Comparison of ENCODE assay signal across 26 cellular contexts in the genomic region with DNA sequence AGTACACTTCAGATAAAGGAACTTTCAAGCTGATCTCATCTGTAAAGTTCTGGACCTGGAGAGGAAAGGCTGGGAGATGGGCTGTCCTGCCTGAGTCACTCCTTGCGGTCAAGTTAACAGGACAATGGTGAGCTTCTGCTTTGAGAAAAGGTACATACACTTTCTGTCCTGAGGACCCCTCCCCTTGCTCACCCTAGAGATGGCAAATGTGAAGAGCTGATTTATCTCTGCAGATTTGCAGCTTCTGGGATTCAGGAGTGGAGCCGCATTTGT.
A peak's percentile ranks its signal among the peaks of the same experiment; 100 is the strongest.
DNase-seq lines count a peak whose midpoint lies in the region; ATAC-seq and TF ChIP-seq lines count a peak whose summit lies in the region.
"Had no signal": no experiment of that assay in that cellular context is flagged by ENCODE, and none has a peak within 500 bp of the region (broad histone marks: within the 10 kb centered on the region; RNA-seq: fewer than 3 reads in every experiment).

No MANE protein-coding gene starts in this region.

- intact Hi-C loops in natural killer cell (cut with micrococcal nuclease) (no loop called here), left ventricle myocardium superior (cut with micrococcal nuclease) (no loop called here), Right ventricle myocardium inferior (cut with DNase I) (no loop called here)

- WGBS in mesenchymal stem cell: 85% methylated on average over 2 of the region's 2 CpGs
- 96 to 100% methylated on average over 1 to 2 of the region's 2 CpGs for WGBS in endodermal cell (ENCODE audit: insufficient coverage in 1 of 2, insufficient read length in 1 of 2), 2 experiments

- H4K91ac ChIP-seq in mesenchymal stem cell (ENCODE audit: low read length): no peak overlapping the region

- H2BK120ac ChIP-seq in mesenchymal stem cell (ENCODE audit: low read depth, low read length): no peak overlapping the region

- H3K27me3 ChIP-seq in mesenchymal stem cell (ENCODE audit: control insufficient read depth in 1 of 2, insufficient read depth in 1 of 2, low read length in 2 of 2) (no peaks in the 10 kb centered on the region), endodermal cell (ENCODE audit: control insufficient read depth, insufficient read depth, low read length, poor library complexity, severe bottlenecking) (no peaks in the 10 kb centered on the region)
- H3K27me3 ChIP-seq: BE2C, Peyer's patch, testis had no signal

- no peak overlapping the region for H4K8ac ChIP-seq in mesenchymal stem cell (ENCODE audit: low read length)

- H3K4me3 Mint-ChIP-seq in natural killer cell treated with Interleukin-12 subunit alpha and Interleukin-12 subunit beta and Interleukin-15 and Interleukin-18, amount 100 ng/mL, for 72 hours: no peak overlapping the region
- H3K4me3 Mint-ChIP-seq in natural killer cell (no peak overlapping the region), endodermal cell (no peak overlapping the region)
- H3K4me3 Mint-ChIP-seq: activated naive CD8-positive, alpha-beta T cell treated with anti-CD3 and anti-CD28 coated beads, Interleukin-2, amount 50 U/mL, for 24 hours; H9; stimulated activated effector memory CD8-positive, alpha-beta T cell treated with anti-CD3 and anti-CD28 coated beads, Interleukin-12 subunit alpha, Interleukin-12 subunit beta, amount 100 ng/mL, for 72 hours had no signal

- TF ChIP-seq CTCF in natural killer cell (IDR thresholded peaks at IDR 0.05) (no peak), endodermal cell (conservative IDR thresholded peaks at IDR 0.05) (no peak)

- no peak for ATAC-seq in natural killer cell treated with Interleukin-12 subunit alpha and Interleukin-12 subunit beta and Interleukin-15 and Interleukin-18, amount 100 ng/mL, for 72 hours
- ATAC-seq in natural killer cell: no peak
- no peak for ATAC-seq in left ventricle myocardium superior
- no peak for ATAC-seq in Right ventricle myocardium inferior
- ATAC-seq: activated naive CD8-positive, alpha-beta T cell treated with anti-CD3 and anti-CD28 coated beads, Interleukin-2, amount 50 U/mL, for 24 hours; heart right ventricle; left colon; stimulated activated effector memory CD8-positive, alpha-beta T cell treated with anti-CD3 and anti-CD28 coated beads, Interleukin-12 subunit alpha, Interleukin-12 subunit beta, amount 100 ng/mL, for 72 hours had no signal

- no peak overlapping the region for H2BK15ac ChIP-seq in mesenchymal stem cell (ENCODE audit: low read depth, poor library complexity, severe bottlenecking)

- H3K23ac ChIP-seq in mesenchymal stem cell (ENCODE audit: low read length in 2 of 2): no peak overlapping the region

- no peaks in the 10 kb centered on the region for H3K9me3 ChIP-seq in mesenchymal stem cell (ENCODE audit: control insufficient read depth, low read length)
- no peaks in the 10 kb centered on the region for H3K9me3 ChIP-seq in endodermal cell (ENCODE audit: control insufficient read depth, low read length)
- H3K9me3 ChIP-seq: BE2C, heart right ventricle, Peyer's patch, testis had no signal

- H3K79me1 ChIP-seq in mesenchymal stem cell (replicated peaks; ENCODE audit: low read length, poor library complexity, severe bottlenecking): no peaks in the 10 kb centered on the region

- H3K27ac Mint-ChIP-seq in natural killer cell treated with Interleukin-12 subunit alpha and Interleukin-12 subunit beta and Interleukin-15 and Interleukin-18, amount 100 ng/mL, for 72 hours: peak overlapping the region; percentile 99 to 100
- peak overlapping the region in 1 of 2 donors; percentile 96 for H3K27ac Mint-ChIP-seq in natural killer cell
- no peak overlapping the region for H3K27ac Mint-ChIP-seq in endodermal cell
- H3K27ac Mint-ChIP-seq: activated naive CD8-positive, alpha-beta T cell treated with anti-CD3 and anti-CD28 coated beads, Interleukin-2, amount 50 U/mL, for 24 hours; H9 had no signal

- peaks cover 57 to 62% of the 10 kb centered on the region in 2 donors for H3K4me1 Mint-ChIP-seq in natural killer cell treated with Interleukin-12 subunit alpha and Interleukin-12 subunit beta and Interleukin-15 and Interleukin-18, amount 100 ng/mL, for 72 hours (ENCODE audit: low read depth in 2 of 2)
- peaks cover 35 to 42% of the 10 kb centered on the region in 2 donors for H3K4me1 Mint-ChIP-seq in natural killer cell
- no peaks in the 10 kb centered on the region for H3K4me1 Mint-ChIP-seq in endodermal cell

- H3K4me3 ChIP-seq in mesenchymal stem cell (ENCODE audit: insufficient read depth in 1 of 2, low read depth in 1 of 2, low read length in 2 of 2) (no peak overlapping the region), endodermal cell (ENCODE audit: low read length) (no peak overlapping the region)
- H3K4me3 ChIP-seq: coronary artery, heart right ventricle, Peyer's patch, testis had no signal

- H2AFZ ChIP-seq in mesenchymal stem cell (ENCODE audit: low read depth, low read length): no peak overlapping the region

- H3K9me3 Mint-ChIP-seq in natural killer cell treated with Interleukin-12 subunit alpha and Interleukin-12 subunit beta and Interleukin-15 and Interleukin-18, amount 100 ng/mL, for 72 hours: peaks cover 11% of the 10 kb centered on the region
- H3K9me3 Mint-ChIP-seq in natural killer cell (no peaks in the 10 kb centered on the region), endodermal cell (no peaks in the 10 kb centered on the region)

- H3K36me3 ChIP-seq in mesenchymal stem cell (ENCODE audit: control insufficient read depth in 1 of 2, insufficient read depth in 2 of 2, low read depth in 1 of 2, low read length in 2 of 2) (no peaks in the 10 kb centered on the region), endodermal cell (ENCODE audit: control insufficient read depth, insufficient read depth, low read length) (no peaks in the 10 kb centered on the region)
- H3K36me3 ChIP-seq: BE2C, heart right ventricle, Peyer's patch, WERI-Rb-1 had no signal

- H3K27ac ChIP-seq in mesenchymal stem cell (ENCODE audit: low read length, poor library complexity, severe bottlenecking) (no peak overlapping the region), endodermal cell (ENCODE audit: low read depth, low read length) (no peak overlapping the region)
- H3K27ac ChIP-seq: coronary artery, Peyer's patch, WERI-Rb-1 had no signal

- peak overlapping the region; percentile 37 for H2AK5ac ChIP-seq in mesenchymal stem cell (ENCODE audit: low read length, severe bottlenecking)

- no peaks in the 10 kb centered on the region for H3K27me3 Mint-ChIP-seq in natural killer cell treated with Interleukin-12 subunit alpha and Interleukin-12 subunit beta and Interleukin-15 and Interleukin-18, amount 100 ng/mL, for 72 hours
- H3K27me3 Mint-ChIP-seq in natural killer cell (ENCODE audit: low read depth in 2 of 2) (no peaks in the 10 kb centered on the region), endodermal cell (ENCODE audit: insufficient read depth) (peaks cover 3% of the 10 kb centered on the region)

- H3K18ac ChIP-seq in mesenchymal stem cell (ENCODE audit: low read depth in 1 of 2, low read length in 2 of 2): peak overlapping the region in 1 of 2 experiments; percentile 77

- peak overlapping the region in 1 of 2 experiments; percentile 45 for H2BK12ac ChIP-seq in mesenchymal stem cell (ENCODE audit: low read length in 2 of 2)

- DNase-seq in natural killer cell treated with Interleukin-12 subunit alpha and Interleukin-12 subunit beta and Interleukin-15 and Interleukin-18, amount 100 ng/mL, for 72 hours (ENCODE audit: low spot score): no peak
- DNase-seq in natural killer cell (no peak), amniotic epithelial cell (ENCODE audit: low read depth) (peak; percentile 67), mesenchymal stem cell (peak; percentile 35), endodermal cell (no peak), left ventricle myocardium superior (no peak), NCI-H2107 treated with DMSO at 0.1 percent for 48 hours (lab: John Stamatoyannopoulos, UW; ENCODE audit: unreplicated experiment) (no peak), Right ventricle myocardium inferior (ENCODE audit: missing footprints) (no peak)
- DNase-seq: activated CD4-positive, alpha-beta T cell treated with anti-CD3 and anti-CD28 coated beads, Interleukin-2, amount 50 U/mL, for 1 hour; activated effector memory CD4-positive, alpha-beta T cell treated with anti-CD3 and anti-CD28 coated beads, Interleukin-2, amount 50 U/mL, for 16 hours; activated naive CD8-positive, alpha-beta T cell treated with anti-CD3 and anti-CD28 coated beads, Interleukin-2, amount 50 U/mL, for 24 hours; BE2C; Calu3; H9; heart right ventricle; left colon; NCI-H1417; NCI-H2107; NCI-H524; NK-92 treated with Interleukin-12 subunit alpha and Interleukin-12 subunit beta, amount 100 ng/mL, for 24 hours; Peyer's patch; stimulated activated CD4-positive, alpha-beta T cell treated with anti-CD3 and anti-CD28 coated beads, Interleukin-1b, Interleukin-23, amount 100 ng/mL, for 48 hours; testis; WERI-Rb-1 had no signal

- H3K14ac ChIP-seq in mesenchymal stem cell (ENCODE audit: low read length in 2 of 2): no peak overlapping the region

- H3K4me1 ChIP-seq in mesenchymal stem cell (ENCODE audit: control insufficient read depth, insufficient read depth, low read depth, low read length): peaks cover 9% of the 10 kb centered on the region
- H3K4me1 ChIP-seq in endodermal cell (ENCODE audit: control insufficient read depth, insufficient read depth, low read length): no peaks in the 10 kb centered on the region
- H3K4me1 ChIP-seq: BE2C, Peyer's patch had no signal

- no peak overlapping the region for H2BK5ac ChIP-seq in mesenchymal stem cell (ENCODE audit: low read depth, low read length, poor library complexity, severe bottlenecking)

- peaks cover 36% of the 10 kb centered on the region for H3K36me3 Mint-ChIP-seq in natural killer cell treated with Interleukin-12 subunit alpha and Interleukin-12 subunit beta and Interleukin-15 and Interleukin-18, amount 100 ng/mL, for 72 hours
- H3K36me3 Mint-ChIP-seq in natural killer cell (no peaks in the 10 kb centered on the region), endodermal cell (ENCODE audit: low read depth) (no peaks in the 10 kb centered on the region)

- H3K9ac ChIP-seq in mesenchymal stem cell (ENCODE audit: low read length) (no peak overlapping the region), endodermal cell (ENCODE audit: extremely low read depth, low read length, poor library complexity, severe bottlenecking) (no peak overlapping the region)

- peak overlapping the region in 1 of 2 experiments; percentile 70 for H3K4ac ChIP-seq in mesenchymal stem cell (ENCODE audit: low read depth in 1 of 2, low read length in 2 of 2)

- no peak overlapping the region for H3K4me2 ChIP-seq in mesenchymal stem cell (ENCODE audit: low read length, poor library complexity, severe bottlenecking)

Comparison
In these comparisons a context has a peak if more than half of its experiments do, and no peak if none do; other contexts are left out.
1. DNase-seq: peak in amniotic epithelial cell (single experiment) and mesenchymal stem cell (single experiment); none in natural killer cell treated with Interleukin-12 subunit alpha and Interleukin-12 subunit beta and Interleukin-15 and Interleukin-18, amount 100 ng/mL, for 72 hours (single experiment), natural killer cell (single experiment), endodermal cell (single experiment), left ventricle myocardium superior (single experiment), NCI-H2107 treated with DMSO at 0.1 percent for 48 hours (single experiment) and Right ventricle myocardium inferior (single experiment).